In genomic region chr17:76153640-76154039, GRCh38 we compare ENCODE assay signal across 1 cellular context.
TF ChIP-seq lines count a peak whose summit lies in the region.

No MANE protein-coding gene starts in this region.

TF ChIP-seq in HEK293T, 16 proteins besides CTCF, POLR2A, EP300 and RAD21:
- no peak for TF ChIP-seq CTBP1 (IDR thresholded peaks at IDR 0.05; ENCODE audit: borderline replicate concordance)
- TF ChIP-seq FOXM1 (IDR thresholded peaks at IDR 0.05; ENCODE audit: borderline replicate concordance): no peak
